ENCODE assay signal across 1 cellular context in the genomic region with DNA sequence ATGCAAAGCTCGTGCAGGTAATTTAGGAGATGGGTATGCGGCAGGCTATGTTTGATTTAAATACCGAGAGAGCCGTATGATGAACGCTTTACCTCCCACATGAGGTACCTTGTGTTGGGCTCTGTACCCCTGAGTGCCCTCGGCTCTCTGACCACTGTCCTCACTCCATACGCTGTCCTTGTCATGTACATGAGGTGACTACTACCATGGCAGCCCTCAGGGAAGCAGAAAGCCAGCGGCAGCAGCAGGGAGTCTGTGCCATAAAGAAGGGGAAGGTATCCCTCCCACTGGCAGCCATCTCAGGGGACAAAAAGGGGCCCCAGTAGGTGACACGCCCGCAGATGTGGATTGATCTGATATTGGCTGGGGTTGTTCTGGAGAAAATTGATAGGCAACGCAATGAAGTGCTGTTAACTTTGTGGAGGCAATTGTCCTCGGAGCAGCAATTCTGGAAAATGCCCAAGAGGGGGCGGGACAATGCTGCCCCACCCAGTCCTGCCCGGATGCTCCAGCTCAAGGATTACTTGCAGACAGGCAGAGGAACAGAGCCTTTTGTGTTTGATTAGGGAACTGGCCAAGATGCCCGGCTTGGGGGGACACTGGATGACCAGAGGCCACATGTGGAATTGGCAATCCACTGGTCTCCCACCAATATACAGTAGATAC.
TF ChIP-seq lines count a peak whose summit lies in the region.

No MANE protein-coding gene starts in this region.

TF ChIP-seq in K562, 482 proteins besides CTCF, POLR2A, EP300 and RAD21:
- TF ChIP-seq OTX1 (CRISPR knock-in tag; IDR thresholded peaks at IDR 0.05), result no peak
- TF ChIP-seq TARDBP (IDR thresholded peaks at IDR 0.05), result no peak
- no peak for TF ChIP-seq TOE1 (IDR thresholded peaks at IDR 0.05; ENCODE audit: borderline replicate concordance)
- no peak for TF ChIP-seq TOE1 (CRISPR knock-in tag; IDR thresholded peaks at IDR 0.05; ENCODE audit: borderline replicate concordance, low read depth)
- no peak for TF ChIP-seq MECOM (CRISPR knock-in tag; IDR thresholded peaks at IDR 0.05)
- TF ChIP-seq E2F6 (IDR thresholded peaks at IDR 0.05; ENCODE audit: borderline replicate concordance in 1 of 2, extremely low read depth in 1 of 2, insufficient read depth in 1 of 2, insufficient read length in 1 of 2, low read depth in 1 of 2, low read length in 1 of 2, poor library complexity in 1 of 2, severe bottlenecking in 1 of 2), result no peak
- TF ChIP-seq, protein P1, sequence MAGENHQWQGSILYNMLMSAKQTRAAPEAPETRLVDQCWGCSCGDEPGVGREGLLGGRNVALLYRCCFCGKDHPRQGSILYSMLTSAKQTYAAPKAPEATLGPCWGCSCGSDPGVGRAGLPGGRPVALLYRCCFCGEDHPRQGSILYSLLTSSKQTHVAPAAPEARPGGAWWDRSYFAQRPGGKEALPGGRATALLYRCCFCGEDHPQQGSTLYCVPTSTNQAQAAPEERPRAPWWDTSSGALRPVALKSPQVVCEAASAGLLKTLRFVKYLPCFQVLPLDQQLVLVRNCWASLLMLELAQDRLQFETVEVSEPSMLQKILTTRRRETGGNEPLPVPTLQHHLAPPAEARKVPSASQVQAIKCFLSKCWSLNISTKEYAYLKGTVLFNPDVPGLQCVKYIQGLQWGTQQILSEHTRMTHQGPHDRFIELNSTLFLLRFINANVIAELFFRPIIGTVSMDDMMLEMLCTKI (IDR thresholded peaks at IDR 0.05; ENCODE audit: partially characterized antibody), result no peak
- no peak for TF ChIP-seq ZNF384 (IDR thresholded peaks at IDR 0.05; ENCODE audit: low read depth, low read length)
- TF ChIP-seq RBM25 (IDR thresholded peaks at IDR 0.05; ENCODE audit: low read depth, low read length, severe bottlenecking), result no peak
- TF ChIP-seq RHOXF2B (CRISPR knock-in tag; conservative IDR thresholded peaks at IDR 0.05), result no peak
- TF ChIP-seq ZNF830 (CRISPR knock-in tag; IDR thresholded peaks at IDR 0.05), result no peak
- no peak for TF ChIP-seq NCOA6 (IDR thresholded peaks at IDR 0.05)
- TF ChIP-seq MEF2A (IDR thresholded peaks at IDR 0.05; ENCODE audit: control insufficient read depth, low read depth, low read length), result no peak
- TF ChIP-seq, protein P2, sequence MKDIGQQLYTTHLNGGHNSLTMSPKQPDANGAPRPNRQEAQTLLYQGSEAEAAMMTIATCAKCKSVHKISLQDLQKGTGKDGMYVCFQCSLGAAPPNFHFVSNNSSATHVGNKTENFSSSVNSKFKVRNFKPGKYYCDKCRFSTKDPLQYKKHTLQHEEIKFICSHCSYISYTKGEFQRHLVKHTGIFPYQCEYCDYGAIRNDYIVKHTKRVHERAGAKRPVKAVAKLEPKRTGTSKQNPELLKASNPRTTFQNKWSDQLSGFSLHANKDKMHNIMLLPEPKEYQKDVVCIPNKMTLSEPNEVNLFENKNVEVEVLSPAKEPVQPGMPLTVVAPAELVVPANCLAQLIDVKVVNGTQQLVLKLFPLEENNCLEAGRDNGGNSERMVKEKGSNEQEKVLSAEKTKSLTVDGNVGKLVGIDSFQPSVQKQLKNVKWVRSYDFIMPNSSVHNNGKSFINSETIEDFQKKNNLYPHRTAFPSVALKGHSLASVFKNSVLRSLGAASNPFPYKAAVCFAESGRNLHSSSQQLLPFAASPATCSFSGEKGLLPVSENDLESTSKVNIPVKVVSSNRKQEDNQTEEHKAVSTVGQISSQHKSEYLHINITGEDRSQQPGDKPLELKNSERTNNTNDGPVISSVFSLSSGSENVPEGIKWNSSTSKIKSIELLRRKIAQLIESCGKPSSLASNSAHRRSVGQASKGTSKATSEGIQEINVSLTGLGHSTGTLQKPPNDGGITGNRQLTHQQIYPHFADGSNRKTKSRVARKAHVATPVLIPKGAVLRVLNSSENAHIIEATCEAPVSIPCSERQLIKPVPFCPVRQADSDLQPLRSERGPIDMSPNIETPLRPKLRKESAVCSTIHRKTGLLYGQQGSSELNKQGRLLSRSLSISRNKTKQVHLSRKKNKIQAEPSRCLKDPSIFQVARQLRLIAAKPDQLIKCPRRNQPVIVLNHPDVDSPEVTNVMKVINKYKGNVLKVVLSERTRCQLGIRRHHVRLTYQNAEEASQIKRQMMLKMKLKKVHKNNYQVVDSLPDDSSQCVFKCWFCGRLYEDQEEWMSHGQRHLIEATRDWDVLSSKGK (CRISPR knock-in tag; IDR thresholded peaks at IDR 0.05), result no peak
- no peak for TF ChIP-seq NFE2 (IDR thresholded peaks at IDR 0.05; ENCODE audit: low read depth)
- no peak for TF ChIP-seq DMBX1 (CRISPR knock-in tag; IDR thresholded peaks at IDR 0.05; ENCODE audit: borderline replicate concordance)
- TF ChIP-seq PML (IDR thresholded peaks at IDR 0.05; ENCODE audit: low read length), result no peak
- TF ChIP-seq, protein P3, sequence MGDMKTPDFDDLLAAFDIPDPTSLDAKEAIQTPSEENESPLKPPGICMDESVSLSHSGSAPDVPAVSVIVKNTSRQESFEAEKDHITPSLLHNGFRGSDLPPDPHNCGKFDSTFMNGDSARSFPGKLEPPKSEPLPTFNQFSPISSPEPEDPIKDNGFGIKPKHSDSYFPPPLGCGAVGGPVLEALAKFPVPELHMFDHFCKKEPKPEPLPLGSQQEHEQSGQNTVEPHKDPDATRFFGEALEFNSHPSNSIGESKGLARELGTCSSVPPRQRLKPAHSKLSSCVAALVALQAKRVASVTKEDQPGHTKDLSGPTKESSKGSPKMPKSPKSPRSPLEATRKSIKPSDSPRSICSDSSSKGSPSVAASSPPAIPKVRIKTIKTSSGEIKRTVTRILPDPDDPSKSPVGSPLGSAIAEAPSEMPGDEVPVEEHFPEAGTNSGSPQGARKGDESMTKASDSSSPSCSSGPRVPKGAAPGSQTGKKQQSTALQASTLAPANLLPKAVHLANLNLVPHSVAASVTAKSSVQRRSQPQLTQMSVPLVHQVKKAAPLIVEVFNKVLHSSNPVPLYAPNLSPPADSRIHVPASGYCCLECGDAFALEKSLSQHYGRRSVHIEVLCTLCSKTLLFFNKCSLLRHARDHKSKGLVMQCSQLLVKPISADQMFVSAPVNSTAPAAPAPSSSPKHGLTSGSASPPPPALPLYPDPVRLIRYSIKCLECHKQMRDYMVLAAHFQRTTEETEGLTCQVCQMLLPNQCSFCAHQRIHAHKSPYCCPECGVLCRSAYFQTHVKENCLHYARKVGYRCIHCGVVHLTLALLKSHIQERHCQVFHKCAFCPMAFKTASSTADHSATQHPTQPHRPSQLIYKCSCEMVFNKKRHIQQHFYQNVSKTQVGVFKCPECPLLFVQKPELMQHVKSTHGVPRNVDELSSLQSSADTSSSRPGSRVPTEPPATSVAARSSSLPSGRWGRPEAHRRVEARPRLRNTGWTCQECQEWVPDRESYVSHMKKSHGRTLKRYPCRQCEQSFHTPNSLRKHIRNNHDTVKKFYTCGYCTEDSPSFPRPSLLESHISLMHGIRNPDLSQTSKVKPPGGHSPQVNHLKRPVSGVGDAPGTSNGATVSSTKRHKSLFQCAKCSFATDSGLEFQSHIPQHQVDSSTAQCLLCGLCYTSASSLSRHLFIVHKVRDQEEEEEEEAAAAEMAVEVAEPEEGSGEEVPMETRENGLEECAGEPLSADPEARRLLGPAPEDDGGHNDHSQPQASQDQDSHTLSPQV (IDR thresholded peaks at IDR 0.05), result no peak
- TF ChIP-seq, protein P4, sequence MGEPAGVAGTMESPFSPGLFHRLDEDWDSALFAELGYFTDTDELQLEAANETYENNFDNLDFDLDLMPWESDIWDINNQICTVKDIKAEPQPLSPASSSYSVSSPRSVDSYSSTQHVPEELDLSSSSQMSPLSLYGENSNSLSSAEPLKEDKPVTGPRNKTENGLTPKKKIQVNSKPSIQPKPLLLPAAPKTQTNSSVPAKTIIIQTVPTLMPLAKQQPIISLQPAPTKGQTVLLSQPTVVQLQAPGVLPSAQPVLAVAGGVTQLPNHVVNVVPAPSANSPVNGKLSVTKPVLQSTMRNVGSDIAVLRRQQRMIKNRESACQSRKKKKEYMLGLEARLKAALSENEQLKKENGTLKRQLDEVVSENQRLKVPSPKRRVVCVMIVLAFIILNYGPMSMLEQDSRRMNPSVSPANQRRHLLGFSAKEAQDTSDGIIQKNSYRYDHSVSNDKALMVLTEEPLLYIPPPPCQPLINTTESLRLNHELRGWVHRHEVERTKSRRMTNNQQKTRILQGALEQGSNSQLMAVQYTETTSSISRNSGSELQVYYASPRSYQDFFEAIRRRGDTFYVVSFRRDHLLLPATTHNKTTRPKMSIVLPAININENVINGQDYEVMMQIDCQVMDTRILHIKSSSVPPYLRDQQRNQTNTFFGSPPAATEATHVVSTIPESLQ (CRISPR knock-in tag; IDR thresholded peaks at IDR 0.05), result no peak
- no peak for TF ChIP-seq ZNF12 (CRISPR knock-in tag; IDR thresholded peaks at IDR 0.05)
- no peak for TF ChIP-seq THAP12 (CRISPR knock-in tag; IDR thresholded peaks at IDR 0.05)
